1 cellular context compared by ENCODE assay signal in the genomic region with DNA sequence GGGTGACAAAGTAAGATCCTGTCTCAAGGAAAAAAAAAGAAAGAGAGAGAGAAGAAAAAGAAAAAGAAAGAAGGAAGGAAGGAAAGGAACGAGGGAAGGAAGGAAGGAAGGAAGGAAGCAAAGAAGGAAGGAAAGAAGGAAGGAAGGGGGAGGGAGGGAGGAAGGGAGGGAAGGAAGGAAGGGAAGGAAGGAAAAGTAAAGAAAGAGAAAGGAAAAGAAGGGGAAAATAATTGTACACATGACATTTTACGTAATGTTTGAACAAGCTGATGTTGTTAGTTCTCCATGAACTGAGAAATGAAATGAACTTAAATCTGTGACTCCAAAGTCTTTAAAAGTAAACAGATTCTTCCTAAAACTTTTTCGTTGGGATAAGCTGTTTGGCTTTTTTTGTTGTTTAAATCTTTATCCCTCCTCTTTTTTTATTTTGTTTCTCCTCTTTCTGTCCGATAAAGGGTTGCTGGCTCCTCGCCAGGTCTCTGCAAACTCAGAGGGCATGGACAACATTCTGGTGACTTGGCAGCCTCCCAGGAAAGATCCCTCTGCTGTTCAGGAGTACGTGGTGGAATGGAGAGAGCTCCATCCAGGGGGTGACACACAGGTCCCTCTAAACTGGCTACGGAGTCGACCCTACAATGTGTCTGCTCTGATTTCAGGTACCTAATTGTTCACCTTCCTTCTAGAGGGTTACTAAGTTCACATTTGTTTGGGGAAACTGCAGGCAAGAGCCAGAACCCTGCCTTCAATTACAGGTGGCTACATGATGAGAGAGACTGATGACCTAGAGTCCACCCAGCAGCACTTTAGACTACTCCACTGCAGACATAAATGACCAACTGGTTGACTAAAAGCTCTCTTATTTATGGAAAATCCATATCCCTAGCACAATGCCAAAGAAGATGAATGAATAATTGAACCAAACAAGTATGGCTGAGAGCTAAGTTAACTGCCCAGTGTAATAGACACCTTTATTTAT.
A peak's percentile ranks its signal among the peaks of the same experiment; 100 is the strongest.
TF ChIP-seq lines count a peak whose summit lies in the region.

No MANE protein-coding gene starts in this region.

TF ChIP-seq in HepG2, 621 proteins besides CTCF, POLR2A, EP300 and RAD21:
- TF ChIP-seq, protein P1, sequence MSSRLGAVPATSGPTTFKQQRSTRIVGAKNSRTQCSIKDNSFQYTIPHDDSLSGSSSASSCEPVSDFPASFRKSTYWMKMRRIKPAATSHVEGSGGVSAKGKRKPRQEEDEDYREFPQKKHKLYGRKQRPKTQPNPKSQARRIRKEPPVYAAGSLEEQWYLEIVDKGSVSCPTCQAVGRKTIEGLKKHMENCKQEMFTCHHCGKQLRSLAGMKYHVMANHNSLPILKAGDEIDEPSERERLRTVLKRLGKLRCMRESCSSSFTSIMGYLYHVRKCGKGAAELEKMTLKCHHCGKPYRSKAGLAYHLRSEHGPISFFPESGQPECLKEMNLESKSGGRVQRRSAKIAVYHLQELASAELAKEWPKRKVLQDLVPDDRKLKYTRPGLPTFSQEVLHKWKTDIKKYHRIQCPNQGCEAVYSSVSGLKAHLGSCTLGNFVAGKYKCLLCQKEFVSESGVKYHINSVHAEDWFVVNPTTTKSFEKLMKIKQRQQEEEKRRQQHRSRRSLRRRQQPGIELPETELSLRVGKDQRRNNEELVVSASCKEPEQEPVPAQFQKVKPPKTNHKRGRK (CRISPR knock-in tag; IDR thresholded peaks at IDR 0.05), result peak; percentile 80
- 0 out of 2 replicates have a peak, but pooled peaks have one; percentile 22 for TF ChIP-seq ZMYM4 (CRISPR knock-in tag; IDR thresholded peaks at IDR 0.05)
- TF ChIP-seq, protein P2, sequence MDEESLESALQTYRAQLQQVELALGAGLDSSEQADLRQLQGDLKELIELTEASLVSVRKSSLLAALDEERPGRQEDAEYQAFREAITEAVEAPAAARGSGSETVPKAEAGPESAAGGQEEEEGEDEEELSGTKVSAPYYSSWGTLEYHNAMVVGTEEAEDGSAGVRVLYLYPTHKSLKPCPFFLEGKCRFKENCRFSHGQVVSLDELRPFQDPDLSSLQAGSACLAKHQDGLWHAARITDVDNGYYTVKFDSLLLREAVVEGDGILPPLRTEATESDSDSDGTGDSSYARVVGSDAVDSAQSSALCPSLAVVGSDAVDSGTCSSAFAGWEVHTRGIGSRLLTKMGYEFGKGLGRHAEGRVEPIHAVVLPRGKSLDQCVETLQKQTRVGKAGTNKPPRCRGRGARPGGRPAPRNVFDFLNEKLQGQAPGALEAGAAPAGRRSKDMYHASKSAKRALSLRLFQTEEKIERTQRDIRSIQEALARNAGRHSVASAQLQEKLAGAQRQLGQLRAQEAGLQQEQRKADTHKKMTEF (CRISPR knock-in tag; IDR thresholded peaks at IDR 0.05), result 0 out of 2 replicates have a peak, but pooled peaks have one; percentile 24
- no peak for TF ChIP-seq ZNF552 (CRISPR knock-in tag; IDR thresholded peaks at IDR 0.05; ENCODE audit: borderline replicate concordance)
- TF ChIP-seq ZNF878 (CRISPR knock-in tag; IDR thresholded peaks at IDR 0.05), result no peak
- no peak for TF ChIP-seq ZNF775 (CRISPR knock-in tag; IDR thresholded peaks at IDR 0.05; ENCODE audit: borderline replicate concordance)
- TF ChIP-seq, protein P3, sequence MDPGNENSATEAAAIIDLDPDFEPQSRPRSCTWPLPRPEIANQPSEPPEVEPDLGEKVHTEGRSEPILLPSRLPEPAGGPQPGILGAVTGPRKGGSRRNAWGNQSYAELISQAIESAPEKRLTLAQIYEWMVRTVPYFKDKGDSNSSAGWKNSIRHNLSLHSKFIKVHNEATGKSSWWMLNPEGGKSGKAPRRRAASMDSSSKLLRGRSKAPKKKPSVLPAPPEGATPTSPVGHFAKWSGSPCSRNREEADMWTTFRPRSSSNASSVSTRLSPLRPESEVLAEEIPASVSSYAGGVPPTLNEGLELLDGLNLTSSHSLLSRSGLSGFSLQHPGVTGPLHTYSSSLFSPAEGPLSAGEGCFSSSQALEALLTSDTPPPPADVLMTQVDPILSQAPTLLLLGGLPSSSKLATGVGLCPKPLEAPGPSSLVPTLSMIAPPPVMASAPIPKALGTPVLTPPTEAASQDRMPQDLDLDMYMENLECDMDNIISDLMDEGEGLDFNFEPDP (CRISPR knock-in tag; conservative IDR thresholded peaks at IDR 0.05), result no peak
- TF ChIP-seq HOXA5 (CRISPR knock-in tag; IDR thresholded peaks at IDR 0.05), result no peak
- TF ChIP-seq, protein P4, sequence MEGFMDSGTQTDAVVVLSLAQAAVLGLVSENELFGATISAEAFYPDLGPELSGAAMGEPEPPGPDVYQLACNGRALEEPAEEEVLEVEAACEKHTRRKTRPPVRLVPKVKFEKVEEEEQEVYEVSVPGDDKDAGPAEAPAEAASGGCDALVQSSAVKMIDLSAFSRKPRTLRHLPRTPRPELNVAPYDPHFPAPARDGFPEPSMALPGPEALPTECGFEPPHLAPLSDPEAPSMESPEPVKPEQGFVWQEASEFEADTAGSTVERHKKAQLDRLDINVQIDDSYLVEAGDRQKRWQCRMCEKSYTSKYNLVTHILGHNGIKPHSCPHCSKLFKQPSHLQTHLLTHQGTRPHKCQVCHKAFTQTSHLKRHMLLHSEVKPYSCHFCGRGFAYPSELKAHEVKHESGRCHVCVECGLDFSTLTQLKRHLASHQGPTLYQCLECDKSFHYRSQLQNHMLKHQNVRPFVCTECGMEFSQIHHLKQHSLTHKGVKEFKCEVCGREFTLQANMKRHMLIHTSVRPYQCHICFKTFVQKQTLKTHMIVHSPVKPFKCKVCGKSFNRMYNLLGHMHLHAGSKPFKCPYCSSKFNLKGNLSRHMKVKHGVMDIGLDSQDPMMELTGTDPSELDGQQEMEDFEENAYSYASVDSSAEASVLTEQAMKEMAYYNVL (CRISPR knock-in tag; IDR thresholded peaks at IDR 0.05; ENCODE audit: borderline replicate concordance), result peak; percentile 98
- TF ChIP-seq PPARG (CRISPR knock-in tag; conservative IDR thresholded peaks at IDR 0.05), result no peak
- TF ChIP-seq HNRNPK (IDR thresholded peaks at IDR 0.05; ENCODE audit: low read depth, low read length, poor library complexity, severe bottlenecking), result peak; percentile 94
- TF ChIP-seq PCBP1 (IDR thresholded peaks at IDR 0.05; ENCODE audit: borderline replicate concordance, low read depth, low read length), result 0 out of 2 replicates have a peak, but pooled peaks have one; percentile 37
- peak; percentile 21; the same call in 1 of the 2 replicates for TF ChIP-seq GATAD2A (CRISPR knock-in tag; IDR thresholded peaks at IDR 0.05)
- TF ChIP-seq TEAD3 (CRISPR knock-in tag; optimal IDR thresholded peaks at IDR 0.05; ENCODE audit: borderline replicate concordance), result peak; percentile 52
- TF ChIP-seq ZNF17 (CRISPR knock-in tag; IDR thresholded peaks at IDR 0.05), result no peak
- no peak for TF ChIP-seq ZNF501 (CRISPR knock-in tag; IDR thresholded peaks at IDR 0.05)
- no peak for TF ChIP-seq SRF (IDR thresholded peaks at IDR 0.05; ENCODE audit: low read depth, low read length)
- no peak for TF ChIP-seq DMAP1 (CRISPR knock-in tag; IDR thresholded peaks at IDR 0.05)
- no peak for TF ChIP-seq FOSL1 (CRISPR knock-in tag; IDR thresholded peaks at IDR 0.05; ENCODE audit: borderline replicate concordance)
- TF ChIP-seq, protein P5, sequence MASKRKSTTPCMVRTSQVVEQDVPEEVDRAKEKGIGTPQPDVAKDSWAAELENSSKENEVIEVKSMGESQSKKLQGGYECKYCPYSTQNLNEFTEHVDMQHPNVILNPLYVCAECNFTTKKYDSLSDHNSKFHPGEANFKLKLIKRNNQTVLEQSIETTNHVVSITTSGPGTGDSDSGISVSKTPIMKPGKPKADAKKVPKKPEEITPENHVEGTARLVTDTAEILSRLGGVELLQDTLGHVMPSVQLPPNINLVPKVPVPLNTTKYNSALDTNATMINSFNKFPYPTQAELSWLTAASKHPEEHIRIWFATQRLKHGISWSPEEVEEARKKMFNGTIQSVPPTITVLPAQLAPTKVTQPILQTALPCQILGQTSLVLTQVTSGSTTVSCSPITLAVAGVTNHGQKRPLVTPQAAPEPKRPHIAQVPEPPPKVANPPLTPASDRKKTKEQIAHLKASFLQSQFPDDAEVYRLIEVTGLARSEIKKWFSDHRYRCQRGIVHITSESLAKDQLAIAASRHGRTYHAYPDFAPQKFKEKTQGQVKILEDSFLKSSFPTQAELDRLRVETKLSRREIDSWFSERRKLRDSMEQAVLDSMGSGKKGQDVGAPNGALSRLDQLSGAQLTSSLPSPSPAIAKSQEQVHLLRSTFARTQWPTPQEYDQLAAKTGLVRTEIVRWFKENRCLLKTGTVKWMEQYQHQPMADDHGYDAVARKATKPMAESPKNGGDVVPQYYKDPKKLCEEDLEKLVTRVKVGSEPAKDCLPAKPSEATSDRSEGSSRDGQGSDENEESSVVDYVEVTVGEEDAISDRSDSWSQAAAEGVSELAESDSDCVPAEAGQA (IDR thresholded peaks at IDR 0.05; ENCODE audit: low read depth), result no peak
- TF ChIP-seq, protein P5 (CRISPR knock-in tag; IDR thresholded peaks at IDR 0.05; ENCODE audit: borderline replicate concordance), result no peak
- peak; percentile 47; the same call in 1 of the 2 replicates for TF ChIP-seq ZNF816 (CRISPR knock-in tag; IDR thresholded peaks at IDR 0.05; ENCODE audit: borderline replicate concordance)
- no peak for TF ChIP-seq SOX6 (IDR thresholded peaks at IDR 0.05)
- TF ChIP-seq SOX6 (CRISPR knock-in tag; IDR thresholded peaks at IDR 0.05), result peak; percentile 32; the same call in 1 of the 2 replicates
- 0 out of 2 replicates have a peak, but pooled peaks have one; percentile 15 for TF ChIP-seq SOX5 (CRISPR knock-in tag; IDR thresholded peaks at IDR 0.05; ENCODE audit: borderline replicate concordance)
- TF ChIP-seq NFIC (IDR thresholded peaks at IDR 0.05; ENCODE audit: low read length), result peak; percentile 58; the same call in 1 of the 2 replicates
- no peak for TF ChIP-seq ZNF577 (CRISPR knock-in tag; IDR thresholded peaks at IDR 0.05; ENCODE audit: borderline replicate concordance, low read depth)
- TF ChIP-seq LCORL (IDR thresholded peaks at IDR 0.05), result no peak
- 0 out of 2 replicates have a peak, but pooled peaks have one; percentile 13 for TF ChIP-seq LCORL (CRISPR knock-in tag; IDR thresholded peaks at IDR 0.05)
